ENCODE assay signal across 1 cellular context in the genomic region with DNA sequence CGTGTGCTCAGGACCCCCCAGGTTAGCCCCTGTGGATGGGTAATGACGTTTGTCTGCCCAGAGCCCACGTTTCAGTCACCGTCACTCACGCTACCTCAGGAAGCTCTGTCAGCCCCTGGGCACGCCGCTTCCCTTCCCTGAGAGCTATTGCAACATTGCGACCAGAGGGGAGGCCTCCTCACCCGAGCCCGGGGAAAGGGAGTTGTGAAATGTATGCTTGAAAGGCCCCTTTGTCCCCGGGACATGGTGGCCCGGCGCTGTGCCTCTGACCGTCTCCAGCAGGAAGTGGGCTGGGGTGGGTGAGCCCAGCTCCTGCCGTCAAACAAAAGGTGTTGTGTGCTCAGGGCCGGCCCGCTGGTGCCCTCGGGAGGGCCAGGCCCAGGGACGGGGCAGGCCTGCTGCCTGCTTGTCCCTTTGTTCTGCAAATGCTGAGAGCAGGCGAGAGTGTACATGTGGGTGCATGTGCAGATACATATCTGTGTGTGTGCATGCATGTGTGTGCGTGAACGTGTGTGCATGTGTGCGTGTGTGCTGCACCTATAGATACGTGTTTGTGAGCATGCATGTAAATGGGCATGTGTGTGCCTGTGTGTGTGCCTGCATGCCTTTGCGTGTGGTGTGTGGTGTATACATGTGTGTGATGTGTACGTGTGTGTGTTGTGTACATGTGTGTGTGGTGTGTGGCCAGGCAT.
A peak's percentile ranks its signal among the peaks of the same experiment; 100 is the strongest.
TF ChIP-seq lines count a peak whose summit lies in the region.

No MANE protein-coding gene starts in this region.

TF ChIP-seq in HepG2, 621 proteins besides CTCF, POLR2A, EP300 and RAD21 (continued from another document and continues in another):
- TF ChIP-seq, protein P1, sequence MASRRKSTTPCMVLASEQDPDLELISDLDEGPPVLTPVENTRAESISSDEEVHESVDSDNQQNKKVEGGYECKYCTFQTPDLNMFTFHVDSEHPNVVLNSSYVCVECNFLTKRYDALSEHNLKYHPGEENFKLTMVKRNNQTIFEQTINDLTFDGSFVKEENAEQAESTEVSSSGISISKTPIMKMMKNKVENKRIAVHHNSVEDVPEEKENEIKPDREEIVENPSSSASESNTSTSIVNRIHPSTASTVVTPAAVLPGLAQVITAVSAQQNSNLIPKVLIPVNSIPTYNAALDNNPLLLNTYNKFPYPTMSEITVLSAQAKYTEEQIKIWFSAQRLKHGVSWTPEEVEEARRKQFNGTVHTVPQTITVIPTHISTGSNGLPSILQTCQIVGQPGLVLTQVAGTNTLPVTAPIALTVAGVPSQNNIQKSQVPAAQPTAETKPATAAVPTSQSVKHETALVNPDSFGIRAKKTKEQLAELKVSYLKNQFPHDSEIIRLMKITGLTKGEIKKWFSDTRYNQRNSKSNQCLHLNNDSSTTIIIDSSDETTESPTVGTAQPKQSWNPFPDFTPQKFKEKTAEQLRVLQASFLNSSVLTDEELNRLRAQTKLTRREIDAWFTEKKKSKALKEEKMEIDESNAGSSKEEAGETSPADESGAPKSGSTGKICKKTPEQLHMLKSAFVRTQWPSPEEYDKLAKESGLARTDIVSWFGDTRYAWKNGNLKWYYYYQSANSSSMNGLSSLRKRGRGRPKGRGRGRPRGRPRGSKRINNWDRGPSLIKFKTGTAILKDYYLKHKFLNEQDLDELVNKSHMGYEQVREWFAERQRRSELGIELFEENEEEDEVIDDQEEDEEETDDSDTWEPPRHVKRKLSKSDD (CRISPR knock-in tag; IDR thresholded peaks at IDR 0.05; ENCODE audit: low read depth) = peak; percentile 96
- TF ChIP-seq ZNF256 (CRISPR knock-in tag; conservative IDR thresholded peaks at IDR 0.05) = no peak
- peak; percentile 72 for TF ChIP-seq ZNF274 (CRISPR knock-in tag; IDR thresholded peaks at IDR 0.05)
- TF ChIP-seq ZNF30 (CRISPR knock-in tag; IDR thresholded peaks at IDR 0.05) = no peak
- 0 out of 2 replicates have a peak, but pooled peaks have one; percentile 49 for TF ChIP-seq NKX3-1 (CRISPR knock-in tag; IDR thresholded peaks at IDR 0.05)
- TF ChIP-seq, protein P2, sequence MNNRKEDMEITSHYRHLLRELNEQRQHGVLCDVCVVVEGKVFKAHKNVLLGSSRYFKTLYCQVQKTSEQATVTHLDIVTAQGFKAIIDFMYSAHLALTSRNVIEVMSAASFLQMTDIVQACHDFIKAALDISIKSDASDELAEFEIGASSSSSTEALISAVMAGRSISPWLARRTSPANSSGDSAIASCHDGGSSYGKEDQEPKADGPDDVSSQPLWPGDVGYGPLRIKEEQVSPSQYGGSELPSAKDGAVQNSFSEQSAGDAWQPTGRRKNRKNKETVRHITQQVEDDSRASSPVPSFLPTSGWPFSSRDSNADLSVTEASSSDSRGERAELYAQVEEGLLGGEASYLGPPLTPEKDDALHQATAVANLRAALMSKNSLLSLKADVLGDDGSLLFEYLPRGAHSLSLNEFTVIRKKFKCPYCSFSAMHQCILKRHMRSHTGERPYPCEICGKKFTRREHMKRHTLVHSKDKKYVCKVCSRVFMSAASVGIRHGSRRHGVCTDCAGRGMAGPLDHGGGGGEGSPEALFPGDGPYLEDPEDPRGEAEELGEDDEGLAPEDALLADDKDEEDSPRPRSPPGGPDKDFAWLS (CRISPR knock-in tag; IDR thresholded peaks at IDR 0.05; ENCODE audit: borderline replicate concordance) = no peak
- peak; percentile 84; the same call in 1 of the 2 replicates for TF ChIP-seq MED13 (CRISPR knock-in tag; IDR thresholded peaks at IDR 0.05)
- TF ChIP-seq KIAA2018 (CRISPR knock-in tag; IDR thresholded peaks at IDR 0.05; ENCODE audit: borderline replicate concordance) = no peak
- no peak for TF ChIP-seq CBX2 (IDR thresholded peaks at IDR 0.05; ENCODE audit: low read depth, low read length)
- TF ChIP-seq CBX2 (CRISPR knock-in tag; IDR thresholded peaks at IDR 0.05; ENCODE audit: low read depth) = no peak
- peak; percentile 75; the same call in 1 of the 2 replicates for TF ChIP-seq ARHGAP35 (CRISPR knock-in tag; IDR thresholded peaks at IDR 0.05; ENCODE audit: borderline replicate concordance)
- peak; percentile 97 for TF ChIP-seq TBX2 (CRISPR knock-in tag; IDR thresholded peaks at IDR 0.05; ENCODE audit: borderline replicate concordance)
- TF ChIP-seq, protein P3, sequence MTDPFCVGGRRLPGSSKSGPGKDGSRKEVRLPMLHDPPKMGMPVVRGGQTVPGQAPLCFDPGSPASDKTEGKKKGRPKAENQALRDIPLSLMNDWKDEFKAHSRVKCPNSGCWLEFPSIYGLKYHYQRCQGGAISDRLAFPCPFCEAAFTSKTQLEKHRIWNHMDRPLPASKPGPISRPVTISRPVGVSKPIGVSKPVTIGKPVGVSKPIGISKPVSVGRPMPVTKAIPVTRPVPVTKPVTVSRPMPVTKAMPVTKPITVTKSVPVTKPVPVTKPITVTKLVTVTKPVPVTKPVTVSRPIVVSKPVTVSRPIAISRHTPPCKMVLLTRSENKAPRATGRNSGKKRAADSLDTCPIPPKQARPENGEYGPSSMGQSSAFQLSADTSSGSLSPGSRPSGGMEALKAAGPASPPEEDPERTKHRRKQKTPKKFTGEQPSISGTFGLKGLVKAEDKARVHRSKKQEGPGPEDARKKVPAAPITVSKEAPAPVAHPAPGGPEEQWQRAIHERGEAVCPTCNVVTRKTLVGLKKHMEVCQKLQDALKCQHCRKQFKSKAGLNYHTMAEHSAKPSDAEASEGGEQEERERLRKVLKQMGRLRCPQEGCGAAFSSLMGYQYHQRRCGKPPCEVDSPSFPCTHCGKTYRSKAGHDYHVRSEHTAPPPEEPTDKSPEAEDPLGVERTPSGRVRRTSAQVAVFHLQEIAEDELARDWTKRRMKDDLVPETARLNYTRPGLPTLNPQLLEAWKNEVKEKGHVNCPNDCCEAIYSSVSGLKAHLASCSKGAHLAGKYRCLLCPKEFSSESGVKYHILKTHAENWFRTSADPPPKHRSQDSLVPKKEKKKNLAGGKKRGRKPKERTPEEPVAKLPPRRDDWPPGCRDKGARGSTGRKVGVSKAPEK (CRISPR knock-in tag; IDR thresholded peaks at IDR 0.05; ENCODE audit: borderline replicate concordance) = no peak
- TF ChIP-seq PHF8 (CRISPR knock-in tag; IDR thresholded peaks at IDR 0.05) = no peak; the same call in none of the 2 replicates
- TF ChIP-seq ZZZ3 (CRISPR knock-in tag; IDR thresholded peaks at IDR 0.05; ENCODE audit: borderline replicate concordance) = no peak
- no peak for TF ChIP-seq NFE2L2 (IDR thresholded peaks at IDR 0.05; ENCODE audit: low read length)
- no peak for TF ChIP-seq CHCHD3 (CRISPR knock-in tag; IDR thresholded peaks at IDR 0.05)
- TF ChIP-seq, protein P4, sequence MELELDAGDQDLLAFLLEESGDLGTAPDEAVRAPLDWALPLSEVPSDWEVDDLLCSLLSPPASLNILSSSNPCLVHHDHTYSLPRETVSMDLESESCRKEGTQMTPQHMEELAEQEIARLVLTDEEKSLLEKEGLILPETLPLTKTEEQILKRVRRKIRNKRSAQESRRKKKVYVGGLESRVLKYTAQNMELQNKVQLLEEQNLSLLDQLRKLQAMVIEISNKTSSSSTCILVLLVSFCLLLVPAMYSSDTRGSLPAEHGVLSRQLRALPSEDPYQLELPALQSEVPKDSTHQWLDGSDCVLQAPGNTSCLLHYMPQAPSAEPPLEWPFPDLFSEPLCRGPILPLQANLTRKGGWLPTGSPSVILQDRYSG (CRISPR knock-in tag; IDR thresholded peaks at IDR 0.05) = no peak
- TF ChIP-seq NCOA2 (CRISPR knock-in tag; IDR thresholded peaks at IDR 0.05) = peak; percentile 95
- TF ChIP-seq HMG20A (CRISPR knock-in tag; IDR thresholded peaks at IDR 0.05; ENCODE audit: borderline replicate concordance) = peak; percentile 65; the same call in 1 of the 2 replicates
- TF ChIP-seq ZNF564 (CRISPR knock-in tag; IDR thresholded peaks at IDR 0.05) = peak; percentile 99
- no peak for TF ChIP-seq ZNF761 (CRISPR knock-in tag; conservative IDR thresholded peaks at IDR 0.05)
- TF ChIP-seq BORCS8-MEF2B (CRISPR knock-in tag; IDR thresholded peaks at IDR 0.05) = peak; percentile 81; the same call in 1 of the 2 replicates
- TF ChIP-seq HINFP (CRISPR knock-in tag; IDR thresholded peaks at IDR 0.05; ENCODE audit: low read depth) = no peak; the same call in 1 of the 2 replicates
- TF ChIP-seq TAF15 (IDR thresholded peaks at IDR 0.05; ENCODE audit: low read depth, low read length, poor library complexity, severe bottlenecking) = peak; percentile 32
- no peak for TF ChIP-seq ZNF790 (CRISPR knock-in tag; IDR thresholded peaks at IDR 0.05; ENCODE audit: borderline replicate concordance)
- peak; percentile 25 for TF ChIP-seq HNRNPH1 (optimal IDR thresholded peaks at IDR 0.05; ENCODE audit: low read depth, low read length)
- no peak for TF ChIP-seq KLF9 (CRISPR knock-in tag; IDR thresholded peaks at IDR 0.05; ENCODE audit: low read depth)
- TF ChIP-seq HOXD1 (CRISPR knock-in tag; IDR thresholded peaks at IDR 0.05) = peak; percentile 88; the same call in 1 of the 2 replicates
- TF ChIP-seq ZNF570 (CRISPR knock-in tag; IDR thresholded peaks at IDR 0.05; ENCODE audit: borderline replicate concordance) = no peak
- no peak for TF ChIP-seq RFX3 (CRISPR knock-in tag; IDR thresholded peaks at IDR 0.05)
- TF ChIP-seq HCFC1 (IDR thresholded peaks at IDR 0.05; ENCODE audit: low read depth, low read length) = no peak
- TF ChIP-seq HMGXB4 (CRISPR knock-in tag; IDR thresholded peaks at IDR 0.05; ENCODE audit: borderline replicate concordance in 1 of 2, low read depth in 1 of 2) = peak; percentile 74 to 80; a peak in 3 of 4 replicates
- TF ChIP-seq AHR (CRISPR knock-in tag; IDR thresholded peaks at IDR 0.05) = peak; percentile 80; the same call in 1 of the 2 replicates
- no peak for TF ChIP-seq ZNF660 (CRISPR knock-in tag; IDR thresholded peaks at IDR 0.05; ENCODE audit: borderline replicate concordance, low read depth)
- peak; percentile 89 for TF ChIP-seq ZSCAN31 (CRISPR knock-in tag; IDR thresholded peaks at IDR 0.05; ENCODE audit: low read depth)
- no peak for TF ChIP-seq ZFP62 (CRISPR knock-in tag; IDR thresholded peaks at IDR 0.05)
- no peak for TF ChIP-seq SMARCE1 (IDR thresholded peaks at IDR 0.05; ENCODE audit: borderline replicate concordance)
